22 cellular contexts compared by ENCODE assay signal in the genomic region with DNA sequence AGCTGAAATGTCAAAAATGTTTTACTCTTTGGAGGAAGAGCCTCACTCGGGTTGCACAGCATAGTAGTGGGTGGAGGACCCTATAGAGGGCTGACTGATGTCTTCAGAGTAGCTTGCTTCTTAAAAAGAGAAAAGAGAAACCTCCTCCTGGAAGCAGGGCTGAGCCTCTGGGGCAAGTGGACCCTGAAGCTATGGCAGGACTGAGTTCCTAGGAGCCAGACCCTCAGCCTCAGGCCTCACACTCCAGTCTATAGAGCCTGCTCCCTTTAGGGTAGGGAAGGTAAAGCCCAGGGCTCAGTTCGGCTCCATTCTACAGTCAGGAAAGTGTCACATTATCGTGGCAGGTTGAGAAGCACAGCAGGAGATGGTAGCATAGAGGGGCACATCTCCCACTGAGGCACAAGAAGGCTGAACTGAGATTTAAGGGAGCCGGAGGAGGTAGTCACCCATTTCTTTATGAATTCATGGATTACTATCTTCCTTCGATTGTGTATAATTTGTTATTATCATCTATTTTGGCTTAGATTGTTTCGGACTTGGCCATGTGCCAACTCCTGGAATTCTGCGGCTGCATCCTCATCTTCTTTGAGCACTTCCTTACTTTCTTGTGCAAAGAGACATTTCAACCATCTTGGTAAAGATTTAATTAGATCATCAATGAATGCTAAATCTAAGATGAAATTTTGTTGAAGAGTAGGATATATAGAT.
"Had no signal": no experiment of that assay in that cellular context is flagged by ENCODE, and none has a peak within 500 bp of the region (broad histone marks: within the 10 kb centered on the region; RNA-seq: fewer than 3 reads in every experiment).

No MANE protein-coding gene starts in this region.

- H3K4me1 ChIP-seq: pancreas, right lobe of liver, testis, upper lobe of left lung had no signal

- H3K27ac Mint-ChIP-seq: activated CD4-positive, alpha-beta T cell treated with anti-CD3 and anti-CD28 coated beads for 36 hours; stimulated activated memory B cell treated with anti-CD40 and anti-IgM and Interleukin-4, amounts not matched to agents 10 μg/mL and 1 μg/mL and 100 μg/mL, for 72 hours had no signal

- H3K36me3 Mint-ChIP-seq: stimulated activated memory B cell treated with anti-CD40 and anti-IgM and Interleukin-4, amounts not matched to agents 10 μg/mL and 1 μg/mL and 100 μg/mL, for 72 hours had no signal

- H3K4me3 Mint-ChIP-seq: activated CD4-positive, alpha-beta T cell treated with anti-CD3 and anti-CD28 coated beads for 36 hours; activated T-cell treated with anti-CD3 and anti-CD28 coated beads, Interleukin-2, amount 50 U/mL, for 4 hours; stimulated activated memory B cell treated with anti-CD40 and anti-IgM and Interleukin-4, amounts not matched to agents 10 μg/mL and 1 μg/mL and 100 μg/mL, for 72 hours had no signal

- H3K9me3 Mint-ChIP-seq: activated T-cell treated with anti-CD3 and anti-CD28 coated beads, Interleukin-2, amount 50 U/mL, for 4 hours; stimulated activated memory B cell treated with anti-CD40 and anti-IgM and Interleukin-4, amounts not matched to agents 10 μg/mL and 1 μg/mL and 100 μg/mL, for 72 hours had no signal

- H3K4me1 Mint-ChIP-seq: activated CD4-positive, alpha-beta T cell treated with anti-CD3 and anti-CD28 coated beads for 36 hours had no signal

- H3K9me3 ChIP-seq: gastrocnemius medialis, left ventricle myocardium inferior, pancreas, right lobe of liver, testis, upper lobe of left lung had no signal

- ATAC-seq: activated CD4-positive, alpha-beta T cell treated with anti-CD3 and anti-CD28 coated beads for 36 hours; activated T-cell treated with anti-CD3 and anti-CD28 coated beads, Interleukin-2, amount 50 U/mL, for 4 hours; gastrocnemius medialis; pancreas; right lobe of liver; stimulated activated memory B cell treated with anti-CD40 and anti-IgM and Interleukin-4, amounts not matched to agents 10 μg/mL and 1 μg/mL and 100 μg/mL, for 72 hours had no signal

- H3K27ac ChIP-seq: brain microvascular endothelial cell, gastrocnemius medialis, left ventricle myocardium inferior, pancreas, right lobe of liver, testis, upper lobe of left lung had no signal

- H3K4me3 ChIP-seq: gastrocnemius medialis, left ventricle myocardium inferior, pancreas, right lobe of liver, testis, upper lobe of left lung had no signal

- H3K27me3 ChIP-seq: brain microvascular endothelial cell, gastrocnemius medialis, pancreas, right lobe of liver, testis, upper lobe of left lung had no signal

- H3K36me3 ChIP-seq: brain microvascular endothelial cell, gastrocnemius medialis, left ventricle myocardium inferior, pancreas, right lobe of liver, upper lobe of left lung had no signal

- DNase-seq: activated CD4-positive, alpha-beta T cell treated with anti-CD3 and anti-CD28 coated beads for 36 hours; activated CD4-positive, alpha-beta T cell treated with anti-CD3 and anti-CD28 coated beads, Interleukin-2, amount 50 U/mL, for 48 hours; activated effector memory CD4-positive, alpha-beta T cell treated with Interleukin-2 at 50 U/mL for 16 hours; activated naive CD4-positive, alpha-beta T cell treated with anti-CD3 and anti-CD28 coated beads, Interleukin-2, amount 50 U/mL, for 16 hours; activated T-cell treated with anti-CD3 and anti-CD28 coated beads, Interleukin-2, amount 50 U/mL, for 4 hours; aorta; brain microvascular endothelial cell; central memory CD4-positive, alpha-beta T cell; erythroblast; gastrocnemius medialis; left ventricle myocardium inferior; mammary epithelial cell; pancreas; stimulated activated CD4-positive, alpha-beta T cell treated with anti-CD3 and anti-CD28 coated beads, Interleukin-4, amount 100 ng/mL, for 24 hours; SW 1271; T-helper 2 cell; testis; upper lobe of left lung had no signal

- FAIRE-seq: colon, endometrium, pancreas had no signal
